ENCODE assay signal across 35 cellular contexts in genomic region chr3:27945229-27945628, GRCh38.
"Had no signal": no experiment of that assay in that cellular context is flagged by ENCODE, and none has a peak within 500 bp of the region (broad histone marks: within the 10 kb centered on the region; RNA-seq: fewer than 3 reads in every experiment).

No MANE protein-coding gene starts in this region.

- H3K4me3 Mint-ChIP-seq: activated CD4-positive, alpha-beta memory T cell treated with anti-CD3 and anti-CD28 coated beads for 36 hours; activated CD4-positive, alpha-beta T cell treated with anti-CD3 and anti-CD28 coated beads for 36 hours; activated CD4-positive, alpha-beta T cell treated with anti-CD3 and anti-CD28 coated beads, Interleukin-2, amount 10 ng/mL, durations not matched to agents 24 days and 14 days; activated CD8-positive, alpha-beta memory T cell treated with anti-CD3 and anti-CD28 coated beads, Interleukin-2, amount 10 ng/mL, durations not matched to agents 7 days and 5 days; activated CD8-positive, alpha-beta T cell treated with anti-CD3 and anti-CD28 coated beads, Interleukin-2, amount 10 ng/mL, durations not matched to agents 7 days and 5 days; activated naive CD4-positive, alpha-beta T cell treated with anti-CD3 and anti-CD28 coated beads, Interleukin-2, amount 10 ng/mL, durations not matched to agents 7 days and 5 days; activated naive CD8-positive, alpha-beta T cell treated with anti-CD3 and anti-CD28 coated beads, Interleukin-2, amount 10 ng/mL, durations not matched to agents 7 days and 5 days; activated T-cell treated with anti-CD3 and anti-CD28 coated beads, Interleukin-2, amount 50 U/mL, for 24 hours; activated T-cell treated with anti-CD3 and anti-CD28 coated beads, Interleukin-2, amount 50 U/mL, for 72 hours; brain; dendritic cell treated with granulocyte-macrophage colony-stimulating factor and Interleukin-4, amounts not matched to agents 40 ng/mL and 50 ng/mL, for 4 days; T-helper 17 cell; T-helper 2 cell treated with Interferon-gamma antibody and Interleukin-4, amounts not matched to agents 5 μg/mL and 100 μg/mL, for 36 hours had no signal

- H3K27ac Mint-ChIP-seq: activated CD4-positive, alpha-beta memory T cell treated with anti-CD3 and anti-CD28 coated beads for 36 hours; activated CD4-positive, alpha-beta T cell treated with anti-CD3 and anti-CD28 coated beads for 36 hours; activated CD4-positive, alpha-beta T cell treated with anti-CD3 and anti-CD28 coated beads, Interleukin-2, amount 10 ng/mL, durations not matched to agents 24 days and 14 days; activated CD8-positive, alpha-beta memory T cell treated with anti-CD3 and anti-CD28 coated beads, Interleukin-2, amount 10 ng/mL, durations not matched to agents 7 days and 5 days; activated CD8-positive, alpha-beta T cell treated with anti-CD3 and anti-CD28 coated beads, Interleukin-2, amount 10 ng/mL, durations not matched to agents 7 days and 5 days; activated naive CD4-positive, alpha-beta T cell treated with anti-CD3 and anti-CD28 coated beads, Interleukin-2, amount 10 ng/mL, durations not matched to agents 7 days and 5 days; activated naive CD4-positive, alpha-beta T cell treated with anti-CD3 and anti-CD28 coated beads, Interleukin-2, amount 50 U/mL, for 72 hours; activated naive CD8-positive, alpha-beta T cell treated with anti-CD3 and anti-CD28 coated beads, Interleukin-2, amount 10 ng/mL, durations not matched to agents 7 days and 5 days; activated T-cell treated with anti-CD3 and anti-CD28 coated beads, Interleukin-2, amount 50 U/mL, for 24 hours; activated T-cell treated with anti-CD3 and anti-CD28 coated beads, Interleukin-2, amount 50 U/mL, for 72 hours; brain; dendritic cell treated with granulocyte-macrophage colony-stimulating factor and Interleukin-4, amounts not matched to agents 40 ng/mL and 50 ng/mL, for 4 days; T-helper 17 cell; T-helper 2 cell treated with Interferon-gamma antibody and Interleukin-4, amounts not matched to agents 5 μg/mL and 100 μg/mL, for 36 hours had no signal

- H3K27me3 Mint-ChIP-seq: activated CD4-positive, alpha-beta memory T cell treated with anti-CD3 and anti-CD28 coated beads for 36 hours; activated CD4-positive, alpha-beta T cell treated with anti-CD3 and anti-CD28 coated beads for 36 hours; activated CD4-positive, alpha-beta T cell treated with anti-CD3 and anti-CD28 coated beads, Interleukin-2, amount 10 ng/mL, durations not matched to agents 24 days and 14 days; activated CD8-positive, alpha-beta memory T cell treated with anti-CD3 and anti-CD28 coated beads, Interleukin-2, amount 10 ng/mL, durations not matched to agents 7 days and 5 days; activated naive CD4-positive, alpha-beta T cell treated with anti-CD3 and anti-CD28 coated beads, Interleukin-2, amount 10 ng/mL, durations not matched to agents 7 days and 5 days; activated naive CD8-positive, alpha-beta T cell treated with anti-CD3 and anti-CD28 coated beads, Interleukin-2, amount 10 ng/mL, durations not matched to agents 7 days and 5 days; activated T-cell treated with anti-CD3 and anti-CD28 coated beads, Interleukin-2, amount 50 U/mL, for 24 hours; T-helper 17 cell had no signal

- H3K4me1 Mint-ChIP-seq: activated CD4-positive, alpha-beta T cell treated with anti-CD3 and anti-CD28 coated beads for 36 hours; activated CD4-positive, alpha-beta T cell treated with anti-CD3 and anti-CD28 coated beads, Interleukin-2, amount 10 ng/mL, durations not matched to agents 24 days and 14 days; activated CD8-positive, alpha-beta memory T cell treated with anti-CD3 and anti-CD28 coated beads, Interleukin-2, amount 10 ng/mL, durations not matched to agents 7 days and 5 days; activated naive CD4-positive, alpha-beta T cell treated with anti-CD3 and anti-CD28 coated beads, Interleukin-2, amount 10 ng/mL, durations not matched to agents 7 days and 5 days; activated naive CD8-positive, alpha-beta T cell treated with anti-CD3 and anti-CD28 coated beads, Interleukin-2, amount 10 ng/mL, durations not matched to agents 7 days and 5 days; brain; T-helper 17 cell had no signal

- H3K27ac ChIP-seq: ascending aorta, breast epithelium, cardiac muscle cell, coronary artery, dorsolateral prefrontal cortex, esophagus muscularis mucosa, foreskin keratinocyte, gastrocnemius medialis, heart left ventricle, WERI-Rb-1 had no signal

- H3K36me3 Mint-ChIP-seq: activated CD4-positive, alpha-beta memory T cell treated with anti-CD3 and anti-CD28 coated beads for 36 hours; activated naive CD4-positive, alpha-beta T cell treated with anti-CD3 and anti-CD28 coated beads, Interleukin-2, amount 10 ng/mL, durations not matched to agents 7 days and 5 days; brain had no signal

- H3K4me1 ChIP-seq: ascending aorta, breast epithelium, esophagus muscularis mucosa, foreskin keratinocyte, gastrocnemius medialis, heart left ventricle had no signal

- H3K9me3 ChIP-seq: breast epithelium, esophagus muscularis mucosa, gastrocnemius medialis had no signal

- H3K4me3 ChIP-seq: ascending aorta, breast epithelium, cardiac muscle cell, coronary artery, dorsolateral prefrontal cortex, esophagus muscularis mucosa, gastrocnemius medialis, heart left ventricle had no signal

- ATAC-seq: activated CD4-positive, alpha-beta T cell treated with anti-CD3 and anti-CD28 coated beads for 36 hours; activated CD8-positive, alpha-beta memory T cell treated with anti-CD3 and anti-CD28 coated beads, Interleukin-2, amount 10 ng/mL, durations not matched to agents 7 days and 5 days; activated CD8-positive, alpha-beta T cell treated with anti-CD3 and anti-CD28 coated beads, Interleukin-2, amount 10 ng/mL, durations not matched to agents 7 days and 5 days; activated naive CD4-positive, alpha-beta T cell treated with anti-CD3 and anti-CD28 coated beads, Interleukin-2, amount 50 U/mL, for 72 hours; activated T-cell treated with anti-CD3 and anti-CD28 coated beads, Interleukin-2, amount 50 U/mL, for 72 hours; foreskin keratinocyte; gastrocnemius medialis; heart left ventricle; T-helper 17 cell had no signal

- H3K27me3 ChIP-seq: ascending aorta, breast epithelium, cardiac muscle cell, esophagus muscularis mucosa, gastrocnemius medialis, heart left ventricle had no signal

- H3K36me3 ChIP-seq: ascending aorta, breast epithelium, cardiac muscle cell, esophagus muscularis mucosa, gastrocnemius medialis, heart left ventricle, WERI-Rb-1 had no signal

- DNase-seq: activated CD4-positive, alpha-beta memory T cell treated with anti-CD3 and anti-CD28 coated beads for 36 hours; activated CD4-positive, alpha-beta T cell treated with anti-CD3 and anti-CD28 coated beads for 36 hours; activated CD4-positive, alpha-beta T cell treated with anti-CD3 and anti-CD28 coated beads, Interleukin-2, amount 10 ng/mL, durations not matched to agents 24 days and 14 days; activated CD4-positive, CD25-positive, alpha-beta regulatory T cell; activated CD4-positive, CD25-positive, alpha-beta regulatory T cell treated with anti-CD3 and anti-CD28 coated beads, Interleukin-2, amount 50 U/mL, for 72 hours; activated CD8-positive, alpha-beta memory T cell treated with anti-CD3 and anti-CD28 coated beads, Interleukin-2, amount 10 ng/mL, durations not matched to agents 7 days and 5 days; activated CD8-positive, alpha-beta memory T cell treated with anti-CD3 and anti-CD28 coated beads, Interleukin-2, amount 50 U/mL, for 4 hours; activated CD8-positive, alpha-beta T cell treated with anti-CD3 and anti-CD28 coated beads, Interleukin-2, amount 10 ng/mL, durations not matched to agents 7 days and 5 days; activated gamma-delta T cell; activated naive CD4-positive, alpha-beta T cell; activated naive CD4-positive, alpha-beta T cell treated with anti-CD3 and anti-CD28 coated beads, Interleukin-2, amount 10 ng/mL, durations not matched to agents 7 days and 5 days; activated naive CD8-positive, alpha-beta T cell treated with anti-CD3 and anti-CD28 coated beads, Interleukin-2, amount 10 ng/mL, durations not matched to agents 7 days and 5 days; activated T-cell treated with anti-CD3 and anti-CD28 coated beads, Interleukin-2, amount 50 U/mL, for 24 hours; activated T-cell treated with anti-CD3 and anti-CD28 coated beads, Interleukin-2, amount 50 U/mL, for 72 hours; central memory CD4-positive, alpha-beta T cell; dorsolateral prefrontal cortex; effector memory CD4-positive, alpha-beta T cell; erythroblast; foreskin keratinocyte; gastrocnemius medialis; glutamatergic neuron; heart left ventricle; T-helper 1 cell; T-helper 17 cell; T1000; WERI-Rb-1 had no signal
